Comparison of ENCODE assay signal across 10 cellular contexts in the genomic region with DNA sequence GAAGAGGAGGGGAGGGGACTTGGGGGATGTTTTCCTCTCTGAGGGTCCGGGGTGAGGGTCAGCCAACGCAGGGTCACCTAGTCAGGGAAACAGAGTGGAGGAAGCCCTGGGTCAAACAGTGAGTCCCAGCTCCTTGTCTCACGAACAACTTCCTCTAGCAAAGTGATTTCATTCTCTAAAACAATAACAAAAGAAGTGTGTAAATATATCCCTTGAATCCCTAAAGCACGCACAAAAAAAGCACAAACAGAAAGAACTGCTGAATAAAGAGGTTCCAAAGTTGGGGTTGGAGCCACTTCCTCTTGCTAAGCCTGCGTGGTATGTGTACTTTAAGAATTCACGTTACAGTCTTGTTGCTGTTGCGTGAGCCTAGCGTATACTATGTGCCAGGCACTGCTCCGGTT. TPM values are rescaled to one million over a fixed set of nuclear protein-coding genes. Genes with fewer than 3 reads are reported as not detected.
A peak's percentile ranks its signal among the peaks of the same experiment; 100 is the strongest.
DNase-seq lines count a peak whose midpoint lies in the region; ATAC-seq and TF ChIP-seq lines count a peak whose summit lies in the region.
"Had no signal": no experiment of that assay in that cellular context is flagged by ENCODE, and none has a peak within 500 bp of the region (broad histone marks: within the 10 kb centered on the region; RNA-seq: fewer than 3 reads in every experiment).

No MANE protein-coding gene starts in this region.

- TF ChIP-seq EP300 in ovary (IDR thresholded peaks at IDR 0.05), result no peak

- intact Hi-C loops in ovary (cut with DNase I), result no loop called here

- TF ChIP-seq CTCF in coronary artery (IDR thresholded peaks at IDR 0.05) (no peak), ovary (IDR thresholded peaks at IDR 0.05) (no peak)

- DNase-seq in activated naive CD8-positive, alpha-beta T cell treated with anti-CD3 and anti-CD28 coated beads, Interleukin-2, amount 10 ng/mL, durations not matched to agents 7 days and 5 days, result no peak
- no peak for DNase-seq in activated naive CD8-positive, alpha-beta T cell treated with anti-CD3 and anti-CD28 coated beads for 36 hours
- no peak for DNase-seq in coronary artery (ENCODE audit: low spot score)
- no peak for DNase-seq in ovary
- DNase-seq: effector CD8-positive, alpha-beta T cell; NCI-H69 had no signal

- no peak overlapping the region for H3K4me3 Mint-ChIP-seq in activated naive CD8-positive, alpha-beta T cell treated with anti-CD3 and anti-CD28 coated beads, Interleukin-2, amount 10 ng/mL, durations not matched to agents 7 days and 5 days
- H3K4me3 Mint-ChIP-seq in activated naive CD8-positive, alpha-beta T cell treated with anti-CD3 and anti-CD28 coated beads for 36 hours, result no peak overlapping the region

- 31% methylated on average over 9 of the region's 9 CpGs for WGBS in urinary bladder
- 8 to 27% (median 8%) methylated on average over 9 of the region's 9 CpGs for WGBS in ovary, 3 donors

- no peaks in the 10 kb centered on the region for H3K27me3 ChIP-seq in muscle layer of duodenum (ENCODE audit: low read depth, low read length)
- no peaks in the 10 kb centered on the region for H3K27me3 ChIP-seq in ovary

- ATAC-seq in activated naive CD8-positive, alpha-beta T cell treated with anti-CD3 and anti-CD28 coated beads, Interleukin-2, amount 10 ng/mL, durations not matched to agents 7 days and 5 days (ENCODE audit: low read depth), result peak; percentile 56
- ATAC-seq in esophagus mucosa, result peak; percentile 19
- no peak for ATAC-seq in GM18909 (IDR thresholded peaks at IDR 0.05; ENCODE audit: poor library complexity, unreplicated experiment)

- no peaks in the 10 kb centered on the region for H3K36me3 Mint-ChIP-seq in activated naive CD8-positive, alpha-beta T cell treated with anti-CD3 and anti-CD28 coated beads, Interleukin-2, amount 10 ng/mL, durations not matched to agents 7 days and 5 days
- H3K36me3 Mint-ChIP-seq in activated naive CD8-positive, alpha-beta T cell treated with anti-CD3 and anti-CD28 coated beads for 36 hours, result no peaks in the 10 kb centered on the region

- H3K4me1 ChIP-seq in muscle layer of duodenum (ENCODE audit: control insufficient read depth in 1 of 2, insufficient read depth in 2 of 2, low read length in 2 of 2) (no peaks in the 10 kb centered on the region), urinary bladder (ENCODE audit: insufficient read depth) (no peaks in the 10 kb centered on the region), ovary (ENCODE audit: insufficient read depth) (peaks cover 1% of the 10 kb centered on the region)

- H3K4me1 Mint-ChIP-seq in activated naive CD8-positive, alpha-beta T cell treated with anti-CD3 and anti-CD28 coated beads, Interleukin-2, amount 10 ng/mL, durations not matched to agents 7 days and 5 days, result peaks cover 4% of the 10 kb centered on the region
- no peaks in the 10 kb centered on the region for H3K4me1 Mint-ChIP-seq in activated naive CD8-positive, alpha-beta T cell treated with anti-CD3 and anti-CD28 coated beads for 36 hours

- no peaks in the 10 kb centered on the region for H3K36me3 ChIP-seq in muscle layer of duodenum (ENCODE audit: control insufficient read depth in 1 of 2, insufficient read depth in 2 of 2, low read length in 2 of 2)
- H3K36me3 ChIP-seq in urinary bladder (ENCODE audit: insufficient read depth), result no peaks in the 10 kb centered on the region
- H3K36me3 ChIP-seq in ovary, result no peaks in the 10 kb centered on the region

- H3K27ac Mint-ChIP-seq in activated naive CD8-positive, alpha-beta T cell treated with anti-CD3 and anti-CD28 coated beads, Interleukin-2, amount 10 ng/mL, durations not matched to agents 7 days and 5 days, result peak overlapping the region; percentile 16
- H3K27ac Mint-ChIP-seq in activated naive CD8-positive, alpha-beta T cell treated with anti-CD3 and anti-CD28 coated beads for 36 hours, result no peak overlapping the region

- no peak for TF ChIP-seq POLR2A in ovary (IDR thresholded peaks at IDR 0.05)

- H3K4me3 ChIP-seq in muscle layer of duodenum (ENCODE audit: low read depth in 1 of 2, low read length in 2 of 2), result no peak overlapping the region
- no peak overlapping the region for H3K4me3 ChIP-seq in urinary bladder (ENCODE audit: low read depth, low read length)
- H3K4me3 ChIP-seq in coronary artery, result no peak overlapping the region
- no peak overlapping the region for H3K4me3 ChIP-seq in ovary

- POLR2A ChIA-PET in activated naive CD8-positive, alpha-beta T cell treated with anti-CD3 and anti-CD28 coated beads, Interleukin-2, amount 10 ng/mL, durations not matched to agents 7 days and 5 days (lab: Charles Lee), result no interaction called here

- H3K9me3 Mint-ChIP-seq in activated naive CD8-positive, alpha-beta T cell treated with anti-CD3 and anti-CD28 coated beads, Interleukin-2, amount 10 ng/mL, durations not matched to agents 7 days and 5 days, result no peaks in the 10 kb centered on the region
- H3K9me3 Mint-ChIP-seq in activated naive CD8-positive, alpha-beta T cell treated with anti-CD3 and anti-CD28 coated beads for 36 hours, result no peaks in the 10 kb centered on the region

- H3K27ac ChIP-seq in muscle layer of duodenum (ENCODE audit: low read length) (peak overlapping the region; percentile 17), urinary bladder (ENCODE audit: low read depth) (peak overlapping the region; percentile 67), coronary artery (peak overlapping the region in 1 of 2 donors; percentile 69), ovary (no peak overlapping the region)

- no peaks in the 10 kb centered on the region for H3K9me3 ChIP-seq in muscle layer of duodenum (ENCODE audit: control insufficient read depth in 1 of 2, low read length in 2 of 2)
- H3K9me3 ChIP-seq in ovary, result no peaks in the 10 kb centered on the region

- H3K27me3 Mint-ChIP-seq in activated naive CD8-positive, alpha-beta T cell treated with anti-CD3 and anti-CD28 coated beads, Interleukin-2, amount 10 ng/mL, durations not matched to agents 7 days and 5 days, result no peaks in the 10 kb centered on the region
- peaks cover 7% of the 10 kb centered on the region for H3K27me3 Mint-ChIP-seq in activated naive CD8-positive, alpha-beta T cell treated with anti-CD3 and anti-CD28 coated beads for 36 hours

RNA-seq across cellular contexts. Expression of a gene that starts 1.5 kb away (rescaled TPM):
- under 1 TPM; 0.72 to 0.85 TPM for total RNA-seq in activated naive CD8-positive, alpha-beta T cell treated with anti-CD3 and anti-CD28 coated beads, Interleukin-2, amount 10 ng/mL, durations not matched to agents 7 days and 5 days
- not detected for total RNA-seq in activated naive CD8-positive, alpha-beta T cell treated with anti-CD3 and anti-CD28 coated beads for 36 hours
- total RNA-seq in esophagus mucosa, result 1.7 TPM
- 0.85 TPM for total RNA-seq in urinary bladder
- 4.9 TPM for polyA plus RNA-seq in urinary bladder
- total RNA-seq in ovary, result 1 to 10 TPM in 6 of 7 donors, under 1 TPM in 1; 0.51 to 3.9 (median 1.3) TPM
- polyA plus RNA-seq in ovary, result 1 to 10 TPM in 1 of 2 donors, under 1 TPM in 1; 0.41 to 1.1 TPM

RNA-seq across cellular contexts. Expression of a gene that starts 18.6 kb away (rescaled TPM):
- total RNA-seq in activated naive CD8-positive, alpha-beta T cell treated with anti-CD3 and anti-CD28 coated beads, Interleukin-2, amount 10 ng/mL, durations not matched to agents 7 days and 5 days, result 10 to 100 TPM; 13.3 to 15.3 TPM
- total RNA-seq in activated naive CD8-positive, alpha-beta T cell treated with anti-CD3 and anti-CD28 coated beads for 36 hours, result 10 to 100 TPM; 17.4 to 19.5 TPM
- 7.9 TPM for total RNA-seq in esophagus mucosa
- 9.5 TPM for total RNA-seq in urinary bladder
- polyA plus RNA-seq in urinary bladder, result 13.9 TPM
- 10 to 100 TPM; 14.1 to 21.3 (median 17.7) TPM for total RNA-seq in ovary
- 10 to 100 TPM in 1 of 2 donors, 1 to 10 TPM in 1; 2.6 to 13.9 TPM for polyA plus RNA-seq in ovary

RNA-seq across cellular contexts. Expression of a gene that starts 20.8 kb away (rescaled TPM):
- 1 to 10 TPM; 4.0 to 4.6 TPM for total RNA-seq in activated naive CD8-positive, alpha-beta T cell treated with anti-CD3 and anti-CD28 coated beads, Interleukin-2, amount 10 ng/mL, durations not matched to agents 7 days and 5 days
- total RNA-seq in activated naive CD8-positive, alpha-beta T cell treated with anti-CD3 and anti-CD28 coated beads for 36 hours, result 1 to 10 TPM; 1.4 to 1.8 TPM
- total RNA-seq in esophagus mucosa, result 1.1 TPM
- 1.8 TPM for total RNA-seq in urinary bladder
- 19.0 TPM for polyA plus RNA-seq in urinary bladder
- total RNA-seq in ovary, result 10 to 100 TPM in 3 of 7 donors, 1 to 10 TPM in 4; 4.6 to 27.5 (median 9.4) TPM
- 1 to 10 TPM; 3.5 to 10.0 TPM for polyA plus RNA-seq in ovary

RNA-seq across cellular contexts. Expression of a gene that starts 55.8 kb away (rescaled TPM):
- 10 to 100 TPM; 14.2 to 15.4 TPM for total RNA-seq in activated naive CD8-positive, alpha-beta T cell treated with anti-CD3 and anti-CD28 coated beads, Interleukin-2, amount 10 ng/mL, durations not matched to agents 7 days and 5 days
- total RNA-seq in activated naive CD8-positive, alpha-beta T cell treated with anti-CD3 and anti-CD28 coated beads for 36 hours, result 10 to 100 TPM in 1 of 2 experiments, 1 to 10 TPM in 1; 9.8 to 10.6 TPM
- 7.3 TPM for total RNA-seq in esophagus mucosa
- total RNA-seq in urinary bladder, result 2.8 TPM
- 32.0 TPM for polyA plus RNA-seq in urinary bladder
- total RNA-seq in ovary, result 10 to 100 TPM in 6 of 7 donors, 1 to 10 TPM in 1; 9.7 to 53.3 (median 31.0) TPM
- 10 to 100 TPM in 1 of 2 donors, under 1 TPM in 1; 0.73 to 15.2 TPM for polyA plus RNA-seq in ovary

Comparison
In these comparisons a context has a peak if more than half of its experiments do, and no peak if none do; other contexts are left out.
1. H3K27ac ChIP-seq: peak in muscle layer of duodenum (single experiment) and urinary bladder (single experiment); none in ovary (0 of 2).